In the genomic region with DNA sequence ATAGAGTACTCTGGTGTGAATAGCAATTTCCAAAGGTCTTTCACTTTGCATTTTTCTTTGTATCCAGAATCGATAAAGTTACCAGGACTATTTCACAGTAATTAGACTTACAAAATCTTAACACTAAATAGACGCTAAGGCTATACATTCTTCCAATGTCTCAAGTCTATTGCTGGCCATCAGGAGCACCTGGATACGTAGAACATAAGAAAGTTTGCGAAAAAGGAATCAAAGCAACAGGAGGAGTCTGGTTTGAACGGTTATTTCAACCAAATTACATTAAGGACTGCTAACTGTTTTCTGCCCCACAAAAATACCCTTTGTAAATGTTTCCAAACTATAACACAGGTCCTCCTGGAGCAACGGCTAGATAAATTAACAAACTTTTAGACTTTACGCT, we compare ENCODE assay signal across 9 cellular contexts. TPM values are rescaled to one million over a fixed set of nuclear protein-coding genes. Genes with fewer than 3 reads are reported as not detected.
DNase-seq lines count a peak whose midpoint lies in the region; ATAC-seq and TF ChIP-seq lines count a peak whose summit lies in the region.
"Had no signal": no experiment of that assay in that cellular context is flagged by ENCODE, and none has a peak within 500 bp of the region (broad histone marks: within the 10 kb centered on the region; RNA-seq: fewer than 3 reads in every experiment).

No MANE protein-coding gene starts in this region.

- WGBS in heart left ventricle, 4 donors = 62 to 74% (median 69%) methylated on average over 7 of the region's 7 CpGs
- WGBS in adrenal gland, 4 donors = 48 to 61% (median 55%) methylated on average over 7 of the region's 7 CpGs

- H3K9me3 ChIP-seq in heart left ventricle = no peaks in the 10 kb centered on the region
- H3K9me3 ChIP-seq in adrenal gland (replicated peaks in 1 of 3) = no peaks in the 10 kb centered on the region
- H3K9me3 ChIP-seq in lower lobe of right lung = no peaks in the 10 kb centered on the region
- H3K9me3 ChIP-seq in upper lobe of right lung = no peaks in the 10 kb centered on the region

- H3K27me3 ChIP-seq in heart left ventricle = no peaks in the 10 kb centered on the region
- no peaks in the 10 kb centered on the region for H3K27me3 ChIP-seq in adrenal gland
- no peaks in the 10 kb centered on the region for H3K27me3 ChIP-seq in lower lobe of right lung (ENCODE audit: low read depth)
- H3K27me3 ChIP-seq in upper lobe of right lung = no peaks in the 10 kb centered on the region

- H3K4me3 ChIP-seq in heart left ventricle = peak overlapping the region in 10 of 12 donors; percentile 53 to 90 (median 78)
- peak overlapping the region in 1 of 4 donors; percentile 64 for H3K4me3 ChIP-seq in adrenal gland
- peak overlapping the region; percentile 66 for H3K4me3 ChIP-seq in lower lobe of right lung
- H3K4me3 ChIP-seq in upper lobe of right lung = peak overlapping the region; percentile 89

- H3K4me1 ChIP-seq in heart left ventricle = peaks cover 10 to 44% (median 35%) of the 10 kb centered on the region in 12 donors
- peaks cover 29 to 35% of the 10 kb centered on the region in 2 donors for H3K4me1 ChIP-seq in adrenal gland (replicated peaks in 1 of 2)
- peaks cover 35% of the 10 kb centered on the region for H3K4me1 ChIP-seq in lower lobe of right lung
- H3K4me1 ChIP-seq in upper lobe of right lung = peaks cover 36% of the 10 kb centered on the region

- no peak for DNase-seq in heart left ventricle
- no peak for DNase-seq in Right ventricle myocardium superior
- no peak for DNase-seq in adrenal gland
- no peak for DNase-seq in lower lobe of right lung
- no peak for DNase-seq in upper lobe of right lung
- no peak for DNase-seq in RWPE1 (ENCODE audit: low spot score)
- DNase-seq: NCI-H446 treated with DMSO at 0.1 percent for 48 hours had no signal

- ATAC-seq in heart left ventricle (no peak), Right ventricle myocardium superior (ENCODE audit: poor library complexity) (no peak), lower lobe of right lung (no peak), upper lobe of right lung (no peak), GM18519 (IDR thresholded peaks at IDR 0.05; ENCODE audit: low FRiP score, unreplicated experiment) (no peak), HG03439 (IDR thresholded peaks at IDR 0.05; ENCODE audit: unreplicated experiment) (no peak)

- no peak for TF ChIP-seq CTCF in heart left ventricle (IDR thresholded peaks at IDR 0.05)
- no peak for TF ChIP-seq CTCF in adrenal gland (IDR thresholded peaks at IDR 0.05)
- no peak for TF ChIP-seq CTCF in lower lobe of right lung (IDR thresholded peaks at IDR 0.05)
- TF ChIP-seq CTCF in upper lobe of right lung (IDR thresholded peaks at IDR 0.05) = no peak
- TF ChIP-seq CTCF in RWPE1 (conservative IDR thresholded peaks at IDR 0.05; ENCODE audit: low read depth) = no peak

- H3K36me3 ChIP-seq in heart left ventricle (peaks cover 0 to 23% (median 11%) of the 10 kb centered on the region in 9 donors), adrenal gland (replicated peaks in 1 of 2) (peaks cover 0 to 7% of the 10 kb centered on the region in 2 donors), lower lobe of right lung (peaks cover 16% of the 10 kb centered on the region), upper lobe of right lung (peaks cover 10% of the 10 kb centered on the region)

- POLR2A ChIA-PET in RWPE1 (lab: Yijun Ruan, JAX; ENCODE audit: low non-redundant PET) = interaction anchor here (0.7 to 0.8 kb wide), 2 partner anchors 10 to 42 kb away, joined by 3 read pairs; no protein-coding TSS in a partner anchor

- CTCF ChIA-PET in RWPE1 (lab: Yijun Ruan, JAX) = interaction anchor here (0.7 kb wide), 1 partner anchor 28 kb away, joined by 3 read pairs; no protein-coding TSS in a partner anchor

- TF ChIP-seq POLR2A in heart left ventricle (IDR thresholded peaks at IDR 0.05) (no peak), adrenal gland (IDR thresholded peaks at IDR 0.05) (no peak)

- H3K27ac ChIP-seq in heart left ventricle = peak overlapping the region; percentile 87 to 100 (median 98)
- peak overlapping the region; percentile 98 to 100 (median 99) for H3K27ac ChIP-seq in adrenal gland
- H3K27ac ChIP-seq in lower lobe of right lung = peak overlapping the region; percentile 99
- peak overlapping the region; percentile 97 for H3K27ac ChIP-seq in upper lobe of right lung
- H3K27ac ChIP-seq in RWPE1 = no peak overlapping the region

- intact Hi-C loops in heart left ventricle (cut with DNase I) = loop anchor here in 4 of 10 donors (5.0 kb wide), 3 partner anchors 44 to 116 kb away; a partner anchor contains a TSS
- intact Hi-C loops in Right ventricle myocardium superior (cut with DNase I) = no loop called here
- intact Hi-C loops in adrenal gland (cut with DNase I) = loop anchor here in 1 of 2 donors (10.0 kb wide), 1 partner anchor 46 kb away; no protein-coding TSS in a partner anchor
- intact Hi-C loops in lower lobe of right lung (cut with DNase I) = no loop called here
- intact Hi-C loops in upper lobe of right lung (cut with DNase I) = loop anchor here (10.0 kb wide), 1 partner anchor 54 kb away; a partner anchor contains a TSS

RNA-seq across cellular contexts. Expression of a gene that starts 1.4 kb away (rescaled TPM):
- 100 to 1,000 TPM in 1 of 9 donors, 10 to 100 TPM in 8; 12.7 to 110 (median 73.3) TPM for total RNA-seq in heart left ventricle
- polyA plus RNA-seq in heart left ventricle = 100 to 1,000 TPM in 1 of 2 donors, 10 to 100 TPM in 1; 64.6 to 134 TPM
- total RNA-seq in Right ventricle myocardium superior = 64.5 TPM
- 100 to 1,000 TPM in 4 of 8 donors, 10 to 100 TPM in 4; 22.6 to 131 (median 70.2) TPM for total RNA-seq in adrenal gland
- polyA plus RNA-seq in adrenal gland = 100 to 1,000 TPM; 175 to 223 (median 212) TPM
- 132 TPM for total RNA-seq in lower lobe of right lung
- 139 TPM for total RNA-seq in upper lobe of right lung

RNA-seq across cellular contexts. Expression of a gene that starts 53.4 kb away (rescaled TPM):
- total RNA-seq in heart left ventricle (10 to 100 TPM; 39.2 to 82.5 (median 59.4) TPM), Right ventricle myocardium superior (45.8 TPM), adrenal gland (100 to 1,000 TPM in 2 of 8 donors, 10 to 100 TPM in 6; 54.4 to 119 (median 82.4) TPM), lower lobe of right lung (105 TPM), upper lobe of right lung (105 TPM)
- polyA plus RNA-seq in heart left ventricle (10 to 100 TPM; 17.0 to 37.3 TPM), adrenal gland (10 to 100 TPM; 41.1 to 87.6 (median 52.7) TPM)
